9 cellular contexts compared by ENCODE assay signal in genomic region chr12:47744005-47744651, GRCh38. TPM values are rescaled to one million over a fixed set of nuclear protein-coding genes. Genes with fewer than 3 reads are reported as not detected.
DNase-seq lines count a peak whose midpoint lies in the region; ATAC-seq and TF ChIP-seq lines count a peak whose summit lies in the region.
"Had no signal": no experiment of that assay in that cellular context is flagged by ENCODE, and none has a peak within 500 bp of the region (broad histone marks: within the 10 kb centered on the region; RNA-seq: fewer than 3 reads in every experiment).

No MANE protein-coding gene starts in this region.

- peaks cover 39% of the 10 kb centered on the region for H3K4me1 ChIP-seq in OCI-LY3 (ENCODE audit: low read length)

- no peaks in the 10 kb centered on the region for H3K79me2 ChIP-seq in OCI-LY3 (ENCODE audit: low read length)

- H3K4me1 Mint-ChIP-seq in HFFc6 (ENCODE audit: low read depth), result peaks cover 7% of the 10 kb centered on the region

- no peak overlapping the region for H3K27ac Mint-ChIP-seq in HFFc6
- H3K27ac Mint-ChIP-seq: T-helper 1 cell treated with Interleukin-12 subunit alpha and Interleukin-12 subunit beta and Interleukin-4 antibody, amounts not matched to agents 30 μg/mL and 1 μg/mL, for 36 hours had no signal

- no peaks in the 10 kb centered on the region for H3K36me3 ChIP-seq in OCI-LY3 (replicated peaks; ENCODE audit: low read depth, low read length)

- intact Hi-C loops in Right ventricle myocardium superior (cut with DNase I), result no loop called here

- DNase-seq in HFFc6 (no peak), left kidney (ENCODE audit: low read depth, low spot score) (peak; percentile 71), substantia nigra (lab: John Stamatoyannopoulos, UW) (peak in 1 of 49 donors; percentile 10), NAMALWA (ENCODE audit: low spot score) (no peak), Right ventricle myocardium superior (no peak)
- peak; percentile 66 for DNase-seq in activated naive CD4-positive, alpha-beta T cell treated with anti-CD3 and anti-CD28 coated beads, Interleukin-2, amount 50 U/mL, for 16 hours

- H3K4me2 ChIP-seq in OCI-LY3 (ENCODE audit: low read length), result peak overlapping the region; percentile 29

- H4K20me1 ChIP-seq in OCI-LY3 (ENCODE audit: insufficient read depth, low read length), result no peaks in the 10 kb centered on the region

- H3K4me3 Mint-ChIP-seq in HFFc6, result no peak overlapping the region
- H3K4me3 Mint-ChIP-seq: T-helper 1 cell treated with Interleukin-12 subunit alpha and Interleukin-12 subunit beta and Interleukin-4 antibody, amounts not matched to agents 30 μg/mL and 1 μg/mL, for 36 hours had no signal

- H3K36me3 Mint-ChIP-seq in HFFc6 (ENCODE audit: low read depth), result no peaks in the 10 kb centered on the region

- TF ChIP-seq CTCF in HFFc6 (IDR thresholded peaks at IDR 0.05), result peak; percentile 68
- peak; percentile 89 for TF ChIP-seq CTCF in OCI-LY3 (IDR thresholded peaks at IDR 0.05; ENCODE audit: low read depth, low read length)

- no peak overlapping the region for H2AFZ ChIP-seq in OCI-LY3 (ENCODE audit: low read depth, low read length)

- H3K9me3 Mint-ChIP-seq in HFFc6, result no peaks in the 10 kb centered on the region
- H3K9me3 Mint-ChIP-seq: T-helper 1 cell treated with Interleukin-12 subunit alpha and Interleukin-12 subunit beta and Interleukin-4 antibody, amounts not matched to agents 30 μg/mL and 1 μg/mL, for 36 hours had no signal

- H3K27me3 Mint-ChIP-seq in HFFc6 (ENCODE audit: insufficient read depth), result peaks cover 8% of the 10 kb centered on the region; the same call in 1 of the 2 replicates

- ATAC-seq in GM18873 (IDR thresholded peaks at IDR 0.05; ENCODE audit: low FRiP score, unreplicated experiment) (no peak), Right ventricle myocardium superior (ENCODE audit: poor library complexity) (no peak)

- no peak overlapping the region for H3K4me3 ChIP-seq in OCI-LY3 (ENCODE audit: low read length)

- no peaks in the 10 kb centered on the region for H3K9me3 ChIP-seq in OCI-LY3 (ENCODE audit: insufficient read depth, low read length)

- H3K27ac ChIP-seq in OCI-LY3 (ENCODE audit: low read length) (no peak overlapping the region), substantia nigra (ENCODE audit: low read depth, low read length, poor library complexity, severe bottlenecking) (peak overlapping the region; percentile 65)

- peaks cover 31% of the 10 kb centered on the region for H3K27me3 ChIP-seq in OCI-LY3 (ENCODE audit: low read depth, low read length)

- H3K9ac ChIP-seq in OCI-LY3 (ENCODE audit: low read length), result no peak overlapping the region

RNA-seq across cellular contexts. Expression of gene RAPGEF3, which starts 14.6 kb away (rescaled TPM):
- 1 to 10 TPM; 2.0 to 4.1 (median 3.1) TPM for total RNA-seq in HFFc6 (2021; fragmentation: NEBNext Ultra II Directional; extraction: Animal tissue kit (Norgen Biotek cat#: 25700))
- 30.6 TPM for total RNA-seq in Right ventricle myocardium superior

RNA-seq across cellular contexts. Expression of gene ENDOU, which starts 18.8 kb away (rescaled TPM):
- total RNA-seq in HFFc6 (2021; fragmentation: NEBNext Ultra II Directional; extraction: Animal tissue kit (Norgen Biotek cat#: 25700)), result under 1 TPM in 1 of 6 experiments, not detected in 5; 0.11 TPM
- 0.11 TPM for total RNA-seq in Right ventricle myocardium superior

RNA-seq across cellular contexts. Expression of gene SLC48A1, which starts 28.9 kb away (rescaled TPM):
- total RNA-seq in HFFc6 (2021; fragmentation: NEBNext Ultra II Directional; extraction: Animal tissue kit (Norgen Biotek cat#: 25700)), result 10 to 100 TPM; 18.8 to 24.5 (median 21.0) TPM
- total RNA-seq in Right ventricle myocardium superior, result 26.8 TPM

RNA-seq across cellular contexts. Expression of gene RPAP3, which starts 38.3 kb away (rescaled TPM):
- total RNA-seq in HFFc6 (2021; fragmentation: NEBNext Ultra II Directional; extraction: Animal tissue kit (Norgen Biotek cat#: 25700)), result 10 to 100 TPM; 26.3 to 43.4 (median 39.0) TPM
- 22.7 TPM for total RNA-seq in Right ventricle myocardium superior

Comparison
In these comparisons a context has a peak if more than half of its experiments do, and no peak if none do; other contexts are left out.
1. DNase-seq: peak in activated naive CD4-positive, alpha-beta T cell treated with anti-CD3 and anti-CD28 coated beads, Interleukin-2, amount 50 U/mL, for 16 hours (single experiment) and left kidney (single experiment); none in HFFc6 (single experiment), NAMALWA (single experiment) and Right ventricle myocardium superior (single experiment).